ENCODE assay signal across 16 cellular contexts in genomic region chr6:169908403-169908933, GRCh38.
A peak's percentile ranks its signal among the peaks of the same experiment; 100 is the strongest.
DNase-seq lines count a peak whose midpoint lies in the region; ATAC-seq and TF ChIP-seq lines count a peak whose summit lies in the region.
"Had no signal": no experiment of that assay in that cellular context is flagged by ENCODE, and none has a peak within 500 bp of the region (broad histone marks: within the 10 kb centered on the region; RNA-seq: fewer than 3 reads in every experiment).

No MANE protein-coding gene starts in this region.

- H3K9me3 Mint-ChIP-seq in natural killer cell treated with Interleukin-12 subunit alpha and Interleukin-12 subunit beta and Interleukin-15 and Interleukin-18, amount 100 ng/mL, for 72 hours, result no peaks in the 10 kb centered on the region
- H3K9me3 Mint-ChIP-seq in natural killer cell, result no peaks in the 10 kb centered on the region
- H3K9me3 Mint-ChIP-seq: CD4-positive, alpha-beta memory T cell had no signal

- H3K27me3 ChIP-seq in gastrocnemius medialis, result no peaks in the 10 kb centered on the region

- no peaks in the 10 kb centered on the region for H3K36me3 ChIP-seq in gastrocnemius medialis
- H3K36me3 ChIP-seq: HAP-1 had no signal

- peaks cover 11 to 17% of the 10 kb centered on the region in 2 donors for H3K27me3 Mint-ChIP-seq in natural killer cell treated with Interleukin-12 subunit alpha and Interleukin-12 subunit beta and Interleukin-15 and Interleukin-18, amount 100 ng/mL, for 72 hours
- H3K27me3 Mint-ChIP-seq in natural killer cell (ENCODE audit: low read depth in 2 of 2), result peaks cover 8% of the 10 kb centered on the region in 2 donors
- H3K27me3 Mint-ChIP-seq: B cell had no signal

- in situ Hi-C loops in gastrocnemius medialis (cut with MboI; ENCODE audit: low sequenced_read_pairs in 4 of 4), result no loop called here

- no peak overlapping the region for H3K27ac Mint-ChIP-seq in natural killer cell treated with Interleukin-12 subunit alpha and Interleukin-12 subunit beta and Interleukin-15 and Interleukin-18, amount 100 ng/mL, for 72 hours
- H3K27ac Mint-ChIP-seq in natural killer cell, result no peak overlapping the region
- H3K27ac Mint-ChIP-seq: B cell; CD4-positive, alpha-beta memory T cell; HFFc6 had no signal

- H3K36me3 Mint-ChIP-seq in natural killer cell treated with Interleukin-12 subunit alpha and Interleukin-12 subunit beta and Interleukin-15 and Interleukin-18, amount 100 ng/mL, for 72 hours, result no peaks in the 10 kb centered on the region
- H3K36me3 Mint-ChIP-seq in natural killer cell, result no peaks in the 10 kb centered on the region
- H3K36me3 Mint-ChIP-seq: CD4-positive, alpha-beta memory T cell had no signal

- H3K4me3 Mint-ChIP-seq in natural killer cell treated with Interleukin-12 subunit alpha and Interleukin-12 subunit beta and Interleukin-15 and Interleukin-18, amount 100 ng/mL, for 72 hours, result no peak overlapping the region
- H3K4me3 Mint-ChIP-seq in natural killer cell, result no peak overlapping the region
- H3K4me3 Mint-ChIP-seq: B cell; CD4-positive, alpha-beta memory T cell; HFFc6 had no signal

- ATAC-seq in natural killer cell treated with Interleukin-12 subunit alpha and Interleukin-12 subunit beta and Interleukin-15 and Interleukin-18, amount 100 ng/mL, for 72 hours, result no peak
- ATAC-seq in natural killer cell (no peak), gastrocnemius medialis (peak; percentile 68 to 80)

- peak; percentile 22 for DNase-seq in natural killer cell treated with Interleukin-12 subunit alpha and Interleukin-12 subunit beta and Interleukin-15 and Interleukin-18, amount 100 ng/mL, for 72 hours (ENCODE audit: low spot score)
- DNase-seq in natural killer cell (no peak), fibroblast of gingiva (ENCODE audit: low read depth) (peak; percentile 23), gastrocnemius medialis (peak; percentile 31 to 32), NCI-H446 treated with DMSO at 0.1 percent for 48 hours (lab: John Stamatoyannopoulos, UW) (no peak)
- DNase-seq in central memory CD4-positive, alpha-beta T cell, result no peak
- DNase-seq: C1 segment of cervical spinal cord; Calu3; CD4-positive, alpha-beta memory T cell; COR-L47; DND-41; GOT3; HFFc6 had no signal

- H3K4me1 ChIP-seq in gastrocnemius medialis, result no peaks in the 10 kb centered on the region
- H3K4me1 ChIP-seq: HAP-1 had no signal

- H3K27ac ChIP-seq in gastrocnemius medialis, result no peak overlapping the region
- H3K27ac ChIP-seq: 22Rv1 had no signal

- TF ChIP-seq CTCF in natural killer cell (IDR thresholded peaks at IDR 0.05) (no peak), gastrocnemius medialis (IDR thresholded peaks at IDR 0.05 in 4 of 5, conservative IDR thresholded peaks at IDR 0.05 in 1 of 5) (no peak)

- no peaks in the 10 kb centered on the region for H3K9me3 ChIP-seq in gastrocnemius medialis
- H3K9me3 ChIP-seq: HAP-1 had no signal

- intact Hi-C loops in natural killer cell (cut with micrococcal nuclease) (no loop called here), gastrocnemius medialis (cut with DNase I; ENCODE audit: low total_unique reads) (no loop called here)

- TF ChIP-seq POLR2A in gastrocnemius medialis (IDR thresholded peaks at IDR 0.05), result no peak

- no peak overlapping the region for H3K4me3 ChIP-seq in gastrocnemius medialis
- H3K4me3 ChIP-seq: HAP-1 had no signal

- peaks cover 4 to 6% of the 10 kb centered on the region in 2 donors for H3K4me1 Mint-ChIP-seq in natural killer cell treated with Interleukin-12 subunit alpha and Interleukin-12 subunit beta and Interleukin-15 and Interleukin-18, amount 100 ng/mL, for 72 hours (ENCODE audit: low read depth in 2 of 2)
- peaks cover 9 to 10% of the 10 kb centered on the region in 2 donors for H3K4me1 Mint-ChIP-seq in natural killer cell

Comparison
In these comparisons a context has a peak if more than half of its experiments do, and no peak if none do; other contexts are left out.
1. DNase-seq: peak in natural killer cell treated with Interleukin-12 subunit alpha and Interleukin-12 subunit beta and Interleukin-15 and Interleukin-18, amount 100 ng/mL, for 72 hours (single experiment), fibroblast of gingiva (single experiment) and gastrocnemius medialis (2 of 2); none in natural killer cell (single experiment), NCI-H446 treated with DMSO at 0.1 percent for 48 hours (single experiment) and central memory CD4-positive, alpha-beta T cell (single experiment).
2. ATAC-seq: peak in gastrocnemius medialis (2 of 2); none in natural killer cell treated with Interleukin-12 subunit alpha and Interleukin-12 subunit beta and Interleukin-15 and Interleukin-18, amount 100 ng/mL, for 72 hours (0 of 2) and natural killer cell (0 of 3).